ENCODE assay signal across 29 cellular contexts in the genomic region with DNA sequence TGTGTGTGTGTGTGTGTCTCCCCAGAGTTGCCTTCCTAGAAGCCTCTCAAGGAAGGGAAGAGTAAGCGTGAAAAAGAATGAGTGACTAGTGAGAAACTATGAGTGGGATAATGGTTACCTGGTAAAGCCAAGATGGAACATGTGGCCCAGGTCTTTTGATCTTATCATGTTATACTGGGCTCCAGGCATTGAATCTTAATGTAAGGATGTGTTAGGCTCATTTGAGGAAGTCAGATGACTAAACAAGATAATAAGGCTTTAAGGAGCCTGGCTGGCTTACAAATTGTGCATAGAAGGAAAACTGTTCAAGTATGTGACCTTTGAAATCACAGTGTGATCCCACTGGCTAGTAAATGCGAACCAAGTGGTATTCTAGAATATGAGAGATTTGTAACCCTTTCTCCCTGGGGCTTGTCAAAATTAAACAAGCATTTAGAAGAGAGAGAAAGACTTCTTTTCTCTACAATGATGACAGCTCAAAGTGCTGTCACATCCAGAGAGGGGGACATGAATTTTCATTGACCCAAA. TPM values are rescaled to one million over a fixed set of nuclear protein-coding genes. Genes with fewer than 3 reads are reported as not detected.
DNase-seq lines count a peak whose midpoint lies in the region; ATAC-seq lines count a peak whose summit lies in the region.
"Had no signal": no experiment of that assay in that cellular context is flagged by ENCODE, and none has a peak within 500 bp of the region (broad histone marks: within the 10 kb centered on the region; RNA-seq: fewer than 3 reads in every experiment).

No MANE protein-coding gene starts in this region.

- no peaks in the 10 kb centered on the region for H3K9me3 Mint-ChIP-seq in activated T-helper 1 cell treated with anti-CD3 and anti-CD28 coated beads, Interleukin-12 subunit alpha, Interleukin-12 subunit beta, Interleukin-2, Interleukin-4 antibody, amounts not matched to agents 30 ng/mL and 10 ng/mL and 1 ng/mL, durations not matched to agents 14 hours and 24 hours and 36 hours
- H3K9me3 Mint-ChIP-seq: central memory CD8-positive, alpha-beta T cell had no signal

- no peak overlapping the region for H3K18ac ChIP-seq in mesendoderm (ENCODE audit: low read length)

- no peak for ATAC-seq in GM21723 (IDR thresholded peaks at IDR 0.05; ENCODE audit: unreplicated experiment)
- ATAC-seq: activated naive CD8-positive, alpha-beta T cell treated with anti-CD3 and anti-CD28 coated beads, Interleukin-2, amount 50 U/mL, for 24 hours; HCT116; heart right ventricle; right lobe of liver had no signal

- no CpG with 5 or more reads among the region's 2 CpGs for WGBS in mesendoderm (ENCODE audit: extremely low coverage, insufficient coverage, low lambda C conversion rate)

- no peak overlapping the region for H2AK5ac ChIP-seq in mesendoderm (ENCODE audit: low read length)

- no peaks in the 10 kb centered on the region for H3K79me2 ChIP-seq in mesendoderm (ENCODE audit: control insufficient read depth, insufficient read depth, low read length)

- no peak overlapping the region for H4K5ac ChIP-seq in mesendoderm (ENCODE audit: low read length)

- no peak overlapping the region for H2BK120ac ChIP-seq in mesendoderm (ENCODE audit: low read depth, low read length)

- H3K36me3 ChIP-seq in mesendoderm (ENCODE audit: control insufficient read depth, insufficient read depth, low read length) = no peaks in the 10 kb centered on the region
- H3K36me3 ChIP-seq: BE2C, heart right ventricle, neutrophil, right lobe of liver, transverse colon had no signal

- H3K4me3 ChIP-seq in mesendoderm (ENCODE audit: low read length) = no peak overlapping the region
- H3K4me3 ChIP-seq: dorsolateral prefrontal cortex, heart right ventricle, right lobe of liver, transverse colon had no signal

- no peaks in the 10 kb centered on the region for H3K4me1 ChIP-seq in mesendoderm (ENCODE audit: control insufficient read depth, low read depth, low read length)
- H3K4me1 ChIP-seq: BE2C, right lobe of liver, transverse colon had no signal

- H3K4ac ChIP-seq in mesendoderm (ENCODE audit: low read depth, low read length) = no peak overlapping the region

- H3K27me3 ChIP-seq in mesendoderm (ENCODE audit: insufficient read depth, low read length, poor library complexity) = no peaks in the 10 kb centered on the region
- H3K27me3 ChIP-seq: BE2C, dorsolateral prefrontal cortex, heart right ventricle, neutrophil, right lobe of liver, transverse colon had no signal

- H3K36me3 Mint-ChIP-seq in activated T-helper 1 cell treated with anti-CD3 and anti-CD28 coated beads, Interleukin-12 subunit alpha, Interleukin-12 subunit beta, Interleukin-2, Interleukin-4 antibody, amounts not matched to agents 30 ng/mL and 10 ng/mL and 1 ng/mL, durations not matched to agents 14 hours and 24 hours and 36 hours (ENCODE audit: low read depth) = peaks cover 1% of the 10 kb centered on the region

- peak overlapping the region; percentile 2 for H3K27ac Mint-ChIP-seq in activated T-helper 1 cell treated with anti-CD3 and anti-CD28 coated beads, Interleukin-12 subunit alpha, Interleukin-12 subunit beta, Interleukin-2, Interleukin-4 antibody, amounts not matched to agents 30 ng/mL and 10 ng/mL and 1 ng/mL, durations not matched to agents 14 hours and 24 hours and 36 hours
- H3K27ac Mint-ChIP-seq: activated CD4-positive, alpha-beta T cell treated with anti-CD3 and anti-CD28 coated beads, Interleukin-2, amount 10 ng/mL, durations not matched to agents 24 days and 14 days; activated naive CD8-positive, alpha-beta T cell treated with anti-CD3 and anti-CD28 coated beads, Interleukin-2, amount 50 U/mL, for 24 hours had no signal

- H3K23ac ChIP-seq in mesendoderm (ENCODE audit: low read length) = no peak overlapping the region

- H2BK15ac ChIP-seq in mesendoderm (replicated peaks; ENCODE audit: low read depth) = no peak overlapping the region

- no peak overlapping the region for H2BK5ac ChIP-seq in mesendoderm (ENCODE audit: low read length)

- H3K4me2 ChIP-seq in mesendoderm (ENCODE audit: low read length) = no peak overlapping the region

- no peak overlapping the region for H4K8ac ChIP-seq in mesendoderm (ENCODE audit: low read depth, low read length)

- H3K79me1 ChIP-seq in mesendoderm (ENCODE audit: low read length) = no peaks in the 10 kb centered on the region

- in situ Hi-C loops in KBM-7 (cut with MboI; ENCODE audit: low pct_unique_long_range_greater_than_20kb, low sequenced_read_pairs) = no loop called here

- DNase-seq in EL = peak; percentile 48
- DNase-seq in KBM-7 = peak; percentile 37
- no peak for DNase-seq in activated T-helper 1 cell treated with anti-CD3 and anti-CD28 coated beads, Interleukin-12 subunit alpha, Interleukin-12 subunit beta, Interleukin-2, Interleukin-4 antibody, amounts not matched to agents 30 ng/mL and 10 ng/mL and 1 ng/mL, durations not matched to agents 14 hours and 24 hours and 36 hours (ENCODE audit: low spot score)
- DNase-seq in mesendoderm = peak; percentile 61
- DNase-seq in DMS114 treated with DMSO at 0.1 percent for 48 hours (lab: John Stamatoyannopoulos, UW; ENCODE audit: unreplicated experiment) = no peak
- DNase-seq in NCI-H748 (lab: John Stamatoyannopoulos, UW; ENCODE audit: unreplicated experiment) = no peak
- DNase-seq in activated naive CD4-positive, alpha-beta T cell treated with anti-CD3 and anti-CD28 coated beads, Interleukin-2, amount 50 U/mL, for 16 hours = no peak
- DNase-seq: activated CD4-positive, alpha-beta T cell treated with anti-CD3 and anti-CD28 coated beads, Interleukin-2, amount 10 ng/mL, durations not matched to agents 24 days and 14 days; activated gamma-delta T cell; activated naive CD8-positive, alpha-beta T cell treated with anti-CD3 and anti-CD28 coated beads, Interleukin-2, amount 50 U/mL, for 24 hours; activated T-cell treated with anti-CD3 and anti-CD28 coated beads, Interleukin-2, amount 50 U/mL, for 1 hour; BE2C; dorsolateral prefrontal cortex; heart right ventricle; mammary epithelial cell; NCI-H1105; NCI-H1930; NCI-H524 treated with DMSO at 0.1 percent for 48 hours; right lobe of liver; stimulated activated CD4-positive, alpha-beta T cell treated with anti-CD3 and anti-CD28 coated beads, Interleukin-2, amount 100 ng/mL, for 48 hours; transverse colon had no signal

- no peak overlapping the region for H3K4me3 Mint-ChIP-seq in activated T-helper 1 cell treated with anti-CD3 and anti-CD28 coated beads, Interleukin-12 subunit alpha, Interleukin-12 subunit beta, Interleukin-2, Interleukin-4 antibody, amounts not matched to agents 30 ng/mL and 10 ng/mL and 1 ng/mL, durations not matched to agents 14 hours and 24 hours and 36 hours
- H3K4me3 Mint-ChIP-seq: activated CD4-positive, alpha-beta T cell treated with anti-CD3 and anti-CD28 coated beads, Interleukin-2, amount 10 ng/mL, durations not matched to agents 24 days and 14 days; activated naive CD8-positive, alpha-beta T cell treated with anti-CD3 and anti-CD28 coated beads, Interleukin-2, amount 50 U/mL, for 24 hours; central memory CD8-positive, alpha-beta T cell had no signal

- H3K56ac ChIP-seq in mesendoderm (ENCODE audit: low read length) = no peak overlapping the region

- intact Hi-C loops in activated T-helper 1 cell treated with anti-CD3 and anti-CD28 coated beads, Interleukin-12 subunit alpha, Interleukin-12 subunit beta, Interleukin-2, Interleukin-4 antibody, amounts not matched to agents 30 ng/mL and 10 ng/mL and 1 ng/mL, durations not matched to agents 14 hours and 24 hours and 36 hours (cut with micrococcal nuclease) = no loop called here

- H3K27me3 Mint-ChIP-seq in activated T-helper 1 cell treated with anti-CD3 and anti-CD28 coated beads, Interleukin-12 subunit alpha, Interleukin-12 subunit beta, Interleukin-2, Interleukin-4 antibody, amounts not matched to agents 30 ng/mL and 10 ng/mL and 1 ng/mL, durations not matched to agents 14 hours and 24 hours and 36 hours (ENCODE audit: insufficient read depth) = peaks cover 6% of the 10 kb centered on the region
- H3K27me3 Mint-ChIP-seq: activated naive CD8-positive, alpha-beta T cell treated with anti-CD3 and anti-CD28 coated beads, Interleukin-2, amount 50 U/mL, for 24 hours; central memory CD8-positive, alpha-beta T cell had no signal

- no peak overlapping the region for H3K27ac ChIP-seq in mesendoderm (ENCODE audit: low read depth, low read length)
- H3K27ac ChIP-seq: dorsolateral prefrontal cortex, heart right ventricle, neutrophil, right lobe of liver, transverse colon had no signal

- no peaks in the 10 kb centered on the region for H3K4me1 Mint-ChIP-seq in activated T-helper 1 cell treated with anti-CD3 and anti-CD28 coated beads, Interleukin-12 subunit alpha, Interleukin-12 subunit beta, Interleukin-2, Interleukin-4 antibody, amounts not matched to agents 30 ng/mL and 10 ng/mL and 1 ng/mL, durations not matched to agents 14 hours and 24 hours and 36 hours (ENCODE audit: low read depth)
- H3K4me1 Mint-ChIP-seq: activated CD4-positive, alpha-beta T cell treated with anti-CD3 and anti-CD28 coated beads, Interleukin-2, amount 10 ng/mL, durations not matched to agents 24 days and 14 days; activated naive CD8-positive, alpha-beta T cell treated with anti-CD3 and anti-CD28 coated beads, Interleukin-2, amount 50 U/mL, for 24 hours; central memory CD8-positive, alpha-beta T cell had no signal

- H3K9ac ChIP-seq in mesendoderm (ENCODE audit: low read length) = no peak overlapping the region

RNA-seq across cellular contexts. Expression of gene HMHB1, which starts 29.9 kb away (rescaled TPM):
- 0.69 and 0.83 TPM in 2 replicates for total RNA-seq in activated T-helper 1 cell treated with anti-CD3 and anti-CD28 coated beads, Interleukin-12 subunit alpha, Interleukin-12 subunit beta, Interleukin-2, Interleukin-4 antibody, amounts not matched to agents 30 ng/mL and 10 ng/mL and 1 ng/mL, durations not matched to agents 14 hours and 24 hours and 36 hours
- not detected for polyA plus RNA-seq in mesendoderm (2013, experiment 1 of 2)
- polyA plus RNA-seq in mesendoderm (2013, experiment 2 of 2) = not detected
- total RNA-seq: activated CD4-positive, alpha-beta T cell treated with anti-CD3 and anti-CD28 coated beads, Interleukin-2, amount 10 ng/mL, durations not matched to agents 24 days and 14 days; activated CD8-positive, alpha-beta memory T cell treated with anti-CD3 and anti-CD28 coated beads for 36 hours; dorsolateral prefrontal cortex; heart right ventricle; HT1080; mammary epithelial cell; OCI-LY7; progenitor cell of endocrine pancreas; right lobe of liver; transverse colon had no signal
- polyA plus RNA-seq: heart right ventricle, mammary epithelial cell had no signal

Comparison
In these comparisons a context has a peak if more than half of its experiments do, and no peak if none do; other contexts are left out.
1. DNase-seq: peak in EL (single experiment), KBM-7 (single experiment) and mesendoderm (single experiment); none in activated T-helper 1 cell treated with anti-CD3 and anti-CD28 coated beads, Interleukin-12 subunit alpha, Interleukin-12 subunit beta, Interleukin-2, Interleukin-4 antibody, amounts not matched to agents 30 ng/mL and 10 ng/mL and 1 ng/mL, durations not matched to agents 14 hours and 24 hours and 36 hours (single experiment), DMS114 treated with DMSO at 0.1 percent for 48 hours (single experiment), NCI-H748 (single experiment) and activated naive CD4-positive, alpha-beta T cell treated with anti-CD3 and anti-CD28 coated beads, Interleukin-2, amount 50 U/mL, for 16 hours (single experiment).